In the genomic region with DNA sequence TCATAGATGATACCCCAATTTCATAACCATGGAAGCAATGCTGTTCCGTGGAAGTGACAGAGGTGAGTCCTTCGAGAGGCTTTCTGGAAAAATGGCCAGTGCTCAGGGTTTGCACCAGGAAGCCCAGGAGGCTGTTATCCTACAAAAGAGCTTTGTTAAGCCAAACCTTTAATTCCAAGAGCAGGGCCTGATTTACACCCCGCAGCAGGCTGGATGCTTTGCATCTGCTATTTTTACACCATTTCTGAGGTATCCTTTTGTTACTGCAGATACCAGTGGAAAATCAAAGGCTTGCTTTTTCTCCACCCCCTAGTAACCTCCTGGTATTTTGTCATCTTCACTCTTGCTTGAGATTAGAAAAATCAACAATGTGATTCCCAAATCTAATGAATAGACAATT, we compare ENCODE assay signal across 2 cellular contexts.
TF ChIP-seq lines count a peak whose summit lies in the region.

No MANE protein-coding gene starts in this region.

TF ChIP-seq in SK-N-SH, 30 proteins besides CTCF, POLR2A, EP300 and RAD21 (continued from another document):
- TF ChIP-seq, protein P1, sequence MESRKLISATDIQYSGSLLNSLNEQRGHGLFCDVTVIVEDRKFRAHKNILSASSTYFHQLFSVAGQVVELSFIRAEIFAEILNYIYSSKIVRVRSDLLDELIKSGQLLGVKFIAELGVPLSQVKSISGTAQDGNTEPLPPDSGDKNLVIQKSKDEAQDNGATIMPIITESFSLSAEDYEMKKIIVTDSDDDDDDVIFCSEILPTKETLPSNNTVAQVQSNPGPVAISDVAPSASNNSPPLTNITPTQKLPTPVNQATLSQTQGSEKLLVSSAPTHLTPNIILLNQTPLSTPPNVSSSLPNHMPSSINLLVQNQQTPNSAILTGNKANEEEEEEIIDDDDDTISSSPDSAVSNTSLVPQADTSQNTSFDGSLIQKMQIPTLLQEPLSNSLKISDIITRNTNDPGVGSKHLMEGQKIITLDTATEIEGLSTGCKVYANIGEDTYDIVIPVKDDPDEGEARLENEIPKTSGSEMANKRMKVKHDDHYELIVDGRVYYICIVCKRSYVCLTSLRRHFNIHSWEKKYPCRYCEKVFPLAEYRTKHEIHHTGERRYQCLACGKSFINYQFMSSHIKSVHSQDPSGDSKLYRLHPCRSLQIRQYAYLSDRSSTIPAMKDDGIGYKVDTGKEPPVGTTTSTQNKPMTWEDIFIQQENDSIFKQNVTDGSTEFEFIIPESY (IDR thresholded peaks at IDR 0.05; ENCODE audit: borderline replicate concordance, low read depth): no peak
- no peak for TF ChIP-seq JUND (IDR thresholded peaks at IDR 0.05)

TF ChIP-seq in SK-N-SH treated with all-trans-retinoic acid at 6 μM for 48 hours, 23 proteins besides CTCF, POLR2A, EP300 and RAD21 (continued from another document):
- TF ChIP-seq ZNF565 (CRISPR knock-in tag; conservative IDR thresholded peaks at IDR 0.05; ENCODE audit: low read depth): no peak
- no peak for TF ChIP-seq ZC3H10 (CRISPR knock-in tag; IDR thresholded peaks at IDR 0.05)
- no peak for TF ChIP-seq ISL1 (CRISPR knock-in tag; IDR thresholded peaks at IDR 0.05)
- TF ChIP-seq, protein P2, sequence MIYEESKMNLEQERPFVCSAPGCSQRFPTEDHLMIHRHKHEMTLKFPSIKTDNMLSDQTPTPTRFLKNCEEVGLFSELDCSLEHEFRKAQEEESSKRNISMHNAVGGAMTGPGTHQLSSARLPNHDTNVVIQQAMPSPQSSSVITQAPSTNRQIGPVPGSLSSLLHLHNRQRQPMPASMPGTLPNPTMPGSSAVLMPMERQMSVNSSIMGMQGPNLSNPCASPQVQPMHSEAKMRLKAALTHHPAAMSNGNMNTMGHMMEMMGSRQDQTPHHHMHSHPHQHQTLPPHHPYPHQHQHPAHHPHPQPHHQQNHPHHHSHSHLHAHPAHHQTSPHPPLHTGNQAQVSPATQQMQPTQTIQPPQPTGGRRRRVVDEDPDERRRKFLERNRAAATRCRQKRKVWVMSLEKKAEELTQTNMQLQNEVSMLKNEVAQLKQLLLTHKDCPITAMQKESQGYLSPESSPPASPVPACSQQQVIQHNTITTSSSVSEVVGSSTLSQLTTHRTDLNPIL (CRISPR knock-in tag; IDR thresholded peaks at IDR 0.05; ENCODE audit: low read depth): no peak
- TF ChIP-seq BACH2 (CRISPR knock-in tag; IDR thresholded peaks at IDR 0.05; ENCODE audit: borderline replicate concordance): no peak
- no peak for TF ChIP-seq PPARA (CRISPR knock-in tag; IDR thresholded peaks at IDR 0.05; ENCODE audit: borderline replicate concordance)
- no peak for TF ChIP-seq OSR1 (CRISPR knock-in tag; IDR thresholded peaks at IDR 0.05)
- TF ChIP-seq, protein P3, sequence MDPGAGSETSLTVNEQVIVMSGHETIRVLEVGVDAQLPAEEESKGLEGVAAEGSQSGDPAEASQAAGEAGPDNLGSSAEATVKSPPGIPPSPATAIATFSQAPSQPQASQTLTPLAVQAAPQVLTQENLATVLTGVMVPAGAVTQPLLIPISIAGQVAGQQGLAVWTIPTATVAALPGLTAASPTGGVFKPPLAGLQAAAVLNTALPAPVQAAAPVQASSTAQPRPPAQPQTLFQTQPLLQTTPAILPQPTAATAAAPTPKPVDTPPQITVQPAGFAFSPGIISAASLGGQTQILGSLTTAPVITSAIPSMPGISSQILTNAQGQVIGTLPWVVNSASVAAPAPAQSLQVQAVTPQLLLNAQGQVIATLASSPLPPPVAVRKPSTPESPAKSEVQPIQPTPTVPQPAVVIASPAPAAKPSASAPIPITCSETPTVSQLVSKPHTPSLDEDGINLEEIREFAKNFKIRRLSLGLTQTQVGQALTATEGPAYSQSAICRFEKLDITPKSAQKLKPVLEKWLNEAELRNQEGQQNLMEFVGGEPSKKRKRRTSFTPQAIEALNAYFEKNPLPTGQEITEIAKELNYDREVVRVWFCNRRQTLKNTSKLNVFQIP (CRISPR knock-in tag; IDR thresholded peaks at IDR 0.05; ENCODE audit: borderline replicate concordance, low read depth): no peak
- no peak for TF ChIP-seq TCF4 (CRISPR knock-in tag; IDR thresholded peaks at IDR 0.05; ENCODE audit: borderline replicate concordance)
- TF ChIP-seq SNAI2 (CRISPR knock-in tag; IDR thresholded peaks at IDR 0.05): no peak
- no peak for TF ChIP-seq TOX (CRISPR knock-in tag; IDR thresholded peaks at IDR 0.05; ENCODE audit: borderline replicate concordance)
- TF ChIP-seq, protein P4, sequence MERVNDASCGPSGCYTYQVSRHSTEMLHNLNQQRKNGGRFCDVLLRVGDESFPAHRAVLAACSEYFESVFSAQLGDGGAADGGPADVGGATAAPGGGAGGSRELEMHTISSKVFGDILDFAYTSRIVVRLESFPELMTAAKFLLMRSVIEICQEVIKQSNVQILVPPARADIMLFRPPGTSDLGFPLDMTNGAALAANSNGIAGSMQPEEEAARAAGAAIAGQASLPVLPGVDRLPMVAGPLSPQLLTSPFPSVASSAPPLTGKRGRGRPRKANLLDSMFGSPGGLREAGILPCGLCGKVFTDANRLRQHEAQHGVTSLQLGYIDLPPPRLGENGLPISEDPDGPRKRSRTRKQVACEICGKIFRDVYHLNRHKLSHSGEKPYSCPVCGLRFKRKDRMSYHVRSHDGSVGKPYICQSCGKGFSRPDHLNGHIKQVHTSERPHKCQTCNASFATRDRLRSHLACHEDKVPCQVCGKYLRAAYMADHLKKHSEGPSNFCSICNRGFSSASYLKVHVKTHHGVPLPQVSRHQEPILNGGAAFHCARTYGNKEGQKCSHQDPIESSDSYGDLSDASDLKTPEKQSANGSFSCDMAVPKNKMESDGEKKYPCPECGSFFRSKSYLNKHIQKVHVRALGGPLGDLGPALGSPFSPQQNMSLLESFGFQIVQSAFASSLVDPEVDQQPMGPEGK (CRISPR knock-in tag; IDR thresholded peaks at IDR 0.05; ENCODE audit: borderline replicate concordance): no peak
- TF ChIP-seq, protein P5, sequence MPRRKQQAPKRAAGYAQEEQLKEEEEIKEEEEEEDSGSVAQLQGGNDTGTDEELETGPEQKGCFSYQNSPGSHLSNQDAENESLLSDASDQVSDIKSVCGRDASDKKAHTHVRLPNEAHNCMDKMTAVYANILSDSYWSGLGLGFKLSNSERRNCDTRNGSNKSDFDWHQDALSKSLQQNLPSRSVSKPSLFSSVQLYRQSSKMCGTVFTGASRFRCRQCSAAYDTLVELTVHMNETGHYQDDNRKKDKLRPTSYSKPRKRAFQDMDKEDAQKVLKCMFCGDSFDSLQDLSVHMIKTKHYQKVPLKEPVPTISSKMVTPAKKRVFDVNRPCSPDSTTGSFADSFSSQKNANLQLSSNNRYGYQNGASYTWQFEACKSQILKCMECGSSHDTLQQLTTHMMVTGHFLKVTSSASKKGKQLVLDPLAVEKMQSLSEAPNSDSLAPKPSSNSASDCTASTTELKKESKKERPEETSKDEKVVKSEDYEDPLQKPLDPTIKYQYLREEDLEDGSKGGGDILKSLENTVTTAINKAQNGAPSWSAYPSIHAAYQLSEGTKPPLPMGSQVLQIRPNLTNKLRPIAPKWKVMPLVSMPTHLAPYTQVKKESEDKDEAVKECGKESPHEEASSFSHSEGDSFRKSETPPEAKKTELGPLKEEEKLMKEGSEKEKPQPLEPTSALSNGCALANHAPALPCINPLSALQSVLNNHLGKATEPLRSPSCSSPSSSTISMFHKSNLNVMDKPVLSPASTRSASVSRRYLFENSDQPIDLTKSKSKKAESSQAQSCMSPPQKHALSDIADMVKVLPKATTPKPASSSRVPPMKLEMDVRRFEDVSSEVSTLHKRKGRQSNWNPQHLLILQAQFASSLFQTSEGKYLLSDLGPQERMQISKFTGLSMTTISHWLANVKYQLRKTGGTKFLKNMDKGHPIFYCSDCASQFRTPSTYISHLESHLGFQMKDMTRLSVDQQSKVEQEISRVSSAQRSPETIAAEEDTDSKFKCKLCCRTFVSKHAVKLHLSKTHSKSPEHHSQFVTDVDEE (CRISPR knock-in tag; IDR thresholded peaks at IDR 0.05): no peak
